ENCODE assay signal across 1 cellular context in the genomic region with DNA sequence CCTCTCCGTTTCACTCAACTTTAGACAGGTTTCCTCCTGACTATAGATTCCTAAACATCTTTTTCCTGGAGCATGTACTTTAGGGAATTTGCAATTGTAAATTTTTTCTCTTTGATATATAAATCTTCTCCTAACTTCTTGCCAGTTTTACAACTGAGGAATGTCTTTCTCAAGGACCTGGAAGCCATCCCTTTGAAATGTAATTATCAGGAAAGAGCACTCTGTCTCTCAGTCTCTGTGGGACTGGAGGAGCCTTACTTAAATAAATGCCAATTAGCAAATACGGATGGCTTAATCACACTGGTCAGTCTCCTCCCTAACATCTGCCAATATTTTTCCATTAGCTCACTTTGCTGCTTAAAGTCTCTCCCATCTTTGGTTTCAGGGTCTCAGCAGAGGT.
TF ChIP-seq lines count a peak whose summit lies in the region.

No MANE protein-coding gene starts in this region.

TF ChIP-seq in H1, 55 proteins besides CTCF, POLR2A, EP300 and RAD21:
- TF ChIP-seq POU5F1 (IDR thresholded peaks at IDR 0.05; ENCODE audit: low read depth, low read length) (0 out of 2 replicates have a peak, but pooled peaks have one; percentile 25), EZH2 (IDR thresholded peaks at IDR 0.05; ENCODE audit: low read depth, low read length, severe bottlenecking) (no peak), ASH2L (IDR thresholded peaks at IDR 0.05; ENCODE audit: low read length) (no peak), SIX5 (IDR thresholded peaks at IDR 0.05; ENCODE audit: low read depth, low read length) (no peak), TEAD4 (IDR thresholded peaks at IDR 0.05; ENCODE audit: low read depth, low read length) (0 out of 2 replicates have a peak, but pooled peaks have one; percentile 36), ATF2 (IDR thresholded peaks at IDR 0.05; ENCODE audit: low read length) (no peak), CREB1 (IDR thresholded peaks at IDR 0.05) (no peak), BACH1 (IDR thresholded peaks at IDR 0.05; ENCODE audit: low read length) (no peak), KDM4A (IDR thresholded peaks at IDR 0.05; ENCODE audit: low read depth, low read length, severe bottlenecking) (no peak), NANOG (IDR thresholded peaks at IDR 0.05; ENCODE audit: insufficient read depth, low read depth, low read length, poor library complexity, severe bottlenecking) (peak; percentile 37)
